12 cellular contexts compared by ENCODE assay signal in genomic region chr2:20930928-20931327, GRCh38.
DNase-seq lines count a peak whose midpoint lies in the region; ATAC-seq, FAIRE-seq and TF ChIP-seq lines count a peak whose summit lies in the region.
"Had no signal": no experiment of that assay in that cellular context is flagged by ENCODE, and none has a peak within 500 bp of the region (broad histone marks: within the 10 kb centered on the region; RNA-seq: fewer than 3 reads in every experiment).

No MANE protein-coding gene starts in this region.

- no peaks in the 10 kb centered on the region for H3K9me2 ChIP-seq in Karpas-422 (replicated peaks; ENCODE audit: insufficient read depth, low read length)

- no peaks in the 10 kb centered on the region for H3K4me1 ChIP-seq in Karpas-422 (ENCODE audit: low read length)

- no peaks in the 10 kb centered on the region for H3K27me3 ChIP-seq in Karpas-422 (ENCODE audit: low read length)
- H3K27me3 ChIP-seq: BLaER1 had no signal

- no peak overlapping the region for H3K27ac ChIP-seq in Karpas-422 (ENCODE audit: low read length)
- H3K27ac ChIP-seq: BLaER1 had no signal

- FAIRE-seq in RCC 7860 (lab: Jason Lieb, UNC), result no peak

- no peak overlapping the region for H3K9ac ChIP-seq in Karpas-422 (ENCODE audit: low read length)
- H3K9ac ChIP-seq: BLaER1 had no signal

- no peaks in the 10 kb centered on the region for H3K36me3 ChIP-seq in Karpas-422 (ENCODE audit: insufficient read depth, low read length)
- H3K36me3 ChIP-seq: BLaER1 had no signal

- H3K79me2 ChIP-seq in Karpas-422 (ENCODE audit: low read length), result no peaks in the 10 kb centered on the region

- no peak overlapping the region for H3K4me3 ChIP-seq in fibroblast of mammary gland (ENCODE audit: control insufficient read depth, low read depth, low read length)
- H3K4me3 ChIP-seq in Karpas-422 (ENCODE audit: low read length), result no peak overlapping the region
- H3K4me3 ChIP-seq: BLaER1 had no signal

- ATAC-seq in HG02642 (IDR thresholded peaks at IDR 0.05; ENCODE audit: poor library complexity, unreplicated experiment), result no peak

- no peak for TF ChIP-seq CTCF in fibroblast of mammary gland (conservative IDR thresholded peaks at IDR 0.05; ENCODE audit: control insufficient read depth, insufficient read depth, low read depth, low read length)

- H3K9me3 ChIP-seq in Karpas-422 (ENCODE audit: low read length), result no peaks in the 10 kb centered on the region

- H2AFZ ChIP-seq in Karpas-422 (ENCODE audit: low read length), result no peak overlapping the region

- no peak overlapping the region for H3K4me2 ChIP-seq in Karpas-422 (ENCODE audit: low read depth, low read length, poor library complexity, severe bottlenecking)
- H3K4me2 ChIP-seq: BLaER1 had no signal

- no peaks in the 10 kb centered on the region for H4K20me1 ChIP-seq in Karpas-422 (ENCODE audit: insufficient read depth, low read depth, low read length)
- H4K20me1 ChIP-seq: BLaER1 had no signal

- DNase-seq in EH (ENCODE audit: low read depth) (peak; percentile 53), RCC 7860 (ENCODE audit: low spot score) (peak; percentile 55), fibroblast of mammary gland (ENCODE audit: low read depth) (peak; percentile 3), non-pigmented ciliary epithelial cell (ENCODE audit: low read depth) (peak; percentile 68), HuH-7 (ENCODE audit: low spot score) (no peak), Karpas-422 (no peak), NCI-H1092 (lab: John Stamatoyannopoulos, UW) (no peak)
- DNase-seq: effector memory CD4-positive, alpha-beta T cell; hypothalamus; NCI-H2107 had no signal

Comparison
In these comparisons a context has a peak if more than half of its experiments do, and no peak if none do; other contexts are left out.
1. DNase-seq: peak in EH (single experiment), RCC 7860 (single experiment), fibroblast of mammary gland (single experiment) and non-pigmented ciliary epithelial cell (single experiment); none in HuH-7 (single experiment), Karpas-422 (single experiment) and NCI-H1092 (single experiment).